Comparison of ENCODE assay signal across 21 cellular contexts in the genomic region with DNA sequence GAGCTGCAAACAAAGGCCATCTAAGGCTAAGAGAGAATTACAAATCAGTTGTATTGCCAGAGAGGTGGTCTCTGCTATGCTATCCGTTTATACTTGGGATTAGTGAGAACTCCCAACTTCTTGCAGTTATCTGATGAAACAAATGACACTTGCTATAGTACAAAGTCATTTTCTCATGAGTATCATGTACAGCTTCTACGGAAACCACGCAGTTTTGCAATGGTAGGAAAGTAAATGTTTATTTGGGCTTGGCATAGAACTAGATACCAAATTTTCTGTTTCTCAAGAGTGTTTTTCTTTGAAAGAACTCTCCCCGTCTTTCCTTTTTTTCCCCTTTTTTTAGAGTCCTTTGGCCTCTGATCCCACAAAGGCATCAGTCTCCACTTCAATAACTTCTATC.
"Had no signal": no experiment of that assay in that cellular context is flagged by ENCODE, and none has a peak within 500 bp of the region (broad histone marks: within the 10 kb centered on the region; RNA-seq: fewer than 3 reads in every experiment).

No MANE protein-coding gene starts in this region.

- H3K9ac ChIP-seq: SK-N-SH had no signal

- H3K4me2 ChIP-seq: SK-N-SH had no signal

- H3K27ac ChIP-seq: RWPE1 had no signal

- H3K27me3 ChIP-seq: MG63 had no signal

- H3K4me3 ChIP-seq: MG63 had no signal

- H3K36me3 ChIP-seq: MG63 had no signal

- H3K9me3 ChIP-seq: MG63, SK-N-SH had no signal

- ATAC-seq: Panc1, PC-3 had no signal

- DNase-seq: IMR-90, Karpas-422, KG1, MG63, NCI-H1092 treated with DMSO at 0.1 percent for 48 hours, NCI-H1436, NCI-H187, NCI-H2029, NCI-H2081 treated with DMSO at 0.1 percent for 48 hours, NCI-H2171, NCI-H226, NCI-H446, NCI-H510A, NCI-H524 treated with DMSO at 0.1 percent for 48 hours, NCI-H69, NCI-H774, PC-3, SHP77, SK-N-SH had no signal
